In the genomic region with DNA sequence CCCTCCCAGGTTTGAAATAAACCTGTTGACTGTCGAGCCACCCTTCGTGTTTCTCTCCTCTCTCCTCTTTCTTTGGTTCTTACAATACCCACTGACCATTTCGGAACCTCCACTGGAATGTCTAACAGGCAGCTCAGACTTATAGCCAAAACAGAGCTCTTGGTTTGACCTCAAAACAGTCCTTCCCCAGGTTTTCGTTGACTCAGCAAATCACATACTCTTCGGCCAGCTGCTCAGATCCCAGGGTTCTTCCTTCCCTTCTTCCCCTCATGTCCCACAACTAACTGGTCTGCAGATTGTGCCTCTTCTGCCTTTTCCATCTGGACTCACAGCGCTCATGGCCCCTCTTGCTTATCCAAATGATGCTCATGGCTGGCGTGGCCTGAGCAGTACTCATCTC, we compare ENCODE assay signal across 25 cellular contexts.
"Had no signal": no experiment of that assay in that cellular context is flagged by ENCODE, and none has a peak within 500 bp of the region (broad histone marks: within the 10 kb centered on the region; RNA-seq: fewer than 3 reads in every experiment).

No MANE protein-coding gene starts in this region.

- H3K27me3 ChIP-seq: foreskin keratinocyte, hepatocyte, right lobe of liver, spleen, testis, tibial nerve, upper lobe of right lung had no signal

- DNase-seq: effector memory CD8-positive, alpha-beta T cell; foreskin keratinocyte; head of caudate nucleus; left colon; left ventricle myocardium superior; mesendoderm; naive thymus-derived CD4-positive, alpha-beta T cell; nucleus accumbens; psoas muscle; retina; spleen; stimulated activated CD4-positive, alpha-beta T cell treated with anti-CD3 and anti-CD28 coated beads, Interleukin-15, amount 100 ng/mL, for 24 hours; stimulated activated CD4-positive, alpha-beta T cell treated with anti-CD3 and anti-CD28 coated beads, Interleukin-1b, Interleukin-23, amount 100 ng/mL, for 48 hours; stimulated activated CD4-positive, alpha-beta T cell treated with anti-CD3 and anti-CD28 coated beads, Interleukin-4, amount 100 ng/mL, for 24 hours; stimulated activated naive B cell treated with anti-CD40 and anti-IgM and Interleukin-4, amounts not matched to agents 10 μg/mL and 1 μg/mL and 100 μg/mL, for 72 hours; stimulated activated naive CD8-positive, alpha-beta T cell treated with anti-CD3 and anti-CD28 coated beads, Interleukin-15, amount 100 ng/mL, for 72 hours; testis; upper lobe of right lung had no signal

- H3K4me3 Mint-ChIP-seq: central memory CD8-positive, alpha-beta T cell; dendritic cell treated with granulocyte-macrophage colony-stimulating factor and Interleukin-4, amounts not matched to agents 40 ng/mL and 50 ng/mL, for 4 days; effector memory CD8-positive, alpha-beta T cell; naive thymus-derived CD4-positive, alpha-beta T cell; stimulated activated naive B cell treated with anti-CD40 and anti-IgM and Interleukin-4, amounts not matched to agents 10 μg/mL and 1 μg/mL and 100 μg/mL, for 72 hours; stimulated activated naive CD8-positive, alpha-beta T cell treated with anti-CD3 and anti-CD28 coated beads, Interleukin-15, amount 100 ng/mL, for 72 hours had no signal

- H3K36me3 Mint-ChIP-seq: naive thymus-derived CD4-positive, alpha-beta T cell had no signal

- FAIRE-seq: colon had no signal

- H3K4me3 ChIP-seq: hepatocyte, lung, psoas muscle, right lobe of liver, spleen, testis, tibial nerve, upper lobe of right lung had no signal

- ATAC-seq: effector memory CD8-positive, alpha-beta T cell; foreskin keratinocyte; left colon; left ventricle myocardium superior; naive thymus-derived CD4-positive, alpha-beta T cell; psoas muscle; right lobe of liver; stimulated activated naive B cell treated with anti-CD40 and anti-IgM and Interleukin-4, amounts not matched to agents 10 μg/mL and 1 μg/mL and 100 μg/mL, for 72 hours; stimulated activated naive CD8-positive, alpha-beta T cell treated with anti-CD3 and anti-CD28 coated beads, Interleukin-15, amount 100 ng/mL, for 72 hours; upper lobe of right lung had no signal

- H3K27ac ChIP-seq: foreskin keratinocyte, hepatocyte, psoas muscle, right lobe of liver, spleen, testis, tibial nerve, upper lobe of right lung had no signal

- H3K4me2 ChIP-seq: hepatocyte had no signal

- H3K9me3 ChIP-seq: psoas muscle, right lobe of liver, spleen, testis, tibial nerve, upper lobe of right lung had no signal

- H3K27me3 Mint-ChIP-seq: central memory CD8-positive, alpha-beta T cell; stimulated activated naive B cell treated with anti-CD40 and anti-IgM and Interleukin-4, amounts not matched to agents 10 μg/mL and 1 μg/mL and 100 μg/mL, for 72 hours; stimulated activated naive CD8-positive, alpha-beta T cell treated with anti-CD3 and anti-CD28 coated beads, Interleukin-15, amount 100 ng/mL, for 72 hours had no signal

- H3K27ac Mint-ChIP-seq: dendritic cell treated with granulocyte-macrophage colony-stimulating factor and Interleukin-4, amounts not matched to agents 40 ng/mL and 50 ng/mL, for 4 days; effector memory CD8-positive, alpha-beta T cell; stimulated activated naive B cell treated with anti-CD40 and anti-IgM and Interleukin-4, amounts not matched to agents 10 μg/mL and 1 μg/mL and 100 μg/mL, for 72 hours; stimulated activated naive CD8-positive, alpha-beta T cell treated with anti-CD3 and anti-CD28 coated beads, Interleukin-15, amount 100 ng/mL, for 72 hours had no signal

- H3K4me1 ChIP-seq: psoas muscle, testis had no signal

- H3K9me3 Mint-ChIP-seq: central memory CD8-positive, alpha-beta T cell; dendritic cell treated with granulocyte-macrophage colony-stimulating factor and Interleukin-4, amounts not matched to agents 40 ng/mL and 50 ng/mL, for 4 days; effector memory CD8-positive, alpha-beta T cell; naive thymus-derived CD4-positive, alpha-beta T cell; stimulated activated naive B cell treated with anti-CD40 and anti-IgM and Interleukin-4, amounts not matched to agents 10 μg/mL and 1 μg/mL and 100 μg/mL, for 72 hours; stimulated activated naive CD8-positive, alpha-beta T cell treated with anti-CD3 and anti-CD28 coated beads, Interleukin-15, amount 100 ng/mL, for 72 hours had no signal

- H2AFZ ChIP-seq: hepatocyte had no signal

- H3K36me3 ChIP-seq: right lobe of liver, spleen, upper lobe of right lung had no signal
